1 cellular context compared by ENCODE assay signal in the genomic region with DNA sequence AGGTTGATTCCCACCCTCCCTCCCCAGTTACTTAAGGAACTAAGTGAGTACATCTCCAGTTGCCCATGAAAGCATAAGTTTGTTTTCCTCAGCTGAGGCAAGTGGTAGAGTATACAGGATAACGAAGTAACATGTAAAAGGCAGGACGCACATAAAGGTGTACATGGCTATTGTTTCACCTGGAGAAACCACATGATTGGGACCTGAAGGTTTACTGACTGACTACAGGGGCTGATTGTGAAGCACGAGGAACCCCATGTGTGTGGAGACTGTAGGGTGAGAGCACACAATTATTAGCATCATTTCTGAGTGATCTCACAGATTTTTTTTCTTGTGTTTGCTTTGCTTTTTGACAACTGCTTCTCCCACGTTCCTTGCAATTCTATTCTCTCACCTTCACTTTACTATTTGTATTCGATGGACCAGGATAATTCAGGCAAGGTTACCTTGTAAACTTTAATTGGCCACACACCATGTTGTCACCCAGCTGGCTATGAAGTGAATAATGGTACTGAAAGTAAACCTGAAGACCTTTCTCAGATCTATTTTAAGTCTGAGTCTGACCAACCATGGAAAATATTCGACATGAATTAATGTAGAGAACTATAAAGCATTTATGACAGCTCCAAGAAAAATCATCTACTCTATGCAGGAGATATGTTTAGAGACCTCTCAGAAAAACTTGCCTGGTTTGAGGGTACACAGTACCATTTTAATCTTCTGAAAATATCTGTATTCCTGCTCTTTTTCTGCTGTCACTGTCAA.
TF ChIP-seq lines count a peak whose summit lies in the region.

No MANE protein-coding gene starts in this region.

TF ChIP-seq in SK-N-SH, 30 proteins besides CTCF, POLR2A, EP300 and RAD21 (continued from another document):
- TF ChIP-seq, protein P1, sequence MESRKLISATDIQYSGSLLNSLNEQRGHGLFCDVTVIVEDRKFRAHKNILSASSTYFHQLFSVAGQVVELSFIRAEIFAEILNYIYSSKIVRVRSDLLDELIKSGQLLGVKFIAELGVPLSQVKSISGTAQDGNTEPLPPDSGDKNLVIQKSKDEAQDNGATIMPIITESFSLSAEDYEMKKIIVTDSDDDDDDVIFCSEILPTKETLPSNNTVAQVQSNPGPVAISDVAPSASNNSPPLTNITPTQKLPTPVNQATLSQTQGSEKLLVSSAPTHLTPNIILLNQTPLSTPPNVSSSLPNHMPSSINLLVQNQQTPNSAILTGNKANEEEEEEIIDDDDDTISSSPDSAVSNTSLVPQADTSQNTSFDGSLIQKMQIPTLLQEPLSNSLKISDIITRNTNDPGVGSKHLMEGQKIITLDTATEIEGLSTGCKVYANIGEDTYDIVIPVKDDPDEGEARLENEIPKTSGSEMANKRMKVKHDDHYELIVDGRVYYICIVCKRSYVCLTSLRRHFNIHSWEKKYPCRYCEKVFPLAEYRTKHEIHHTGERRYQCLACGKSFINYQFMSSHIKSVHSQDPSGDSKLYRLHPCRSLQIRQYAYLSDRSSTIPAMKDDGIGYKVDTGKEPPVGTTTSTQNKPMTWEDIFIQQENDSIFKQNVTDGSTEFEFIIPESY (IDR thresholded peaks at IDR 0.05; ENCODE audit: borderline replicate concordance, low read depth), result no peak
- no peak for TF ChIP-seq MXI1 (IDR thresholded peaks at IDR 0.05; ENCODE audit: low read depth, low read length)
- 0 out of 2 replicates have a peak, but pooled peaks have one; percentile 22 for TF ChIP-seq TCF12 (IDR thresholded peaks at IDR 0.05)
- TF ChIP-seq GATA2 (CRISPR knock-in tag; IDR thresholded peaks at IDR 0.05), result no peak
- TF ChIP-seq, protein P2, sequence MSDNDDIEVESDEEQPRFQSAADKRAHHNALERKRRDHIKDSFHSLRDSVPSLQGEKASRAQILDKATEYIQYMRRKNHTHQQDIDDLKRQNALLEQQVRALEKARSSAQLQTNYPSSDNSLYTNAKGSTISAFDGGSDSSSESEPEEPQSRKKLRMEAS (IDR thresholded peaks at IDR 0.05; ENCODE audit: low read depth), result no peak
TF ChIP-seq in SK-N-SH: peak in this region for 2.
